ENCODE assay signal across 1 cellular context in the genomic region with DNA sequence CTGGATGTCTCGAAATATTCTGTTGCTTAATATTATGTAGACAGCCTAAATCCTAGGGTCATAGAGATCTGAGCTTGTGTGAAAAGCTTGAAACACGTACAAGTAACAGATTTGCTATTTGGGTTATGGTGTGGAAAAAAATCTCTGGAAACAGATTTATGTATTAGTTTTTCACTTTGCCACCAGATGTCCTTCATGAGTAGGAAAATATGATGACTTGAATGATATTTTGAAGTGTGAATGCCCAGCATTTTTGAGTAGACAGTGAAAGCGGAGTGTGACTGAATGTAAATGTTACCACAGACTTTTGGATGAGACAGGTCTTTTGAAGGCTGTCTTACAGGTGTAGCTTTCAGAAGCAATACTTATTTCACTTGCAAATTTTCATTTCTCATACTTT.
TF ChIP-seq lines count a peak whose summit lies in the region.

No MANE protein-coding gene starts in this region.

TF ChIP-seq in endothelial cell of umbilical vein, 7 proteins besides CTCF, POLR2A, EP300 and RAD21 (continued from another document):
- TF ChIP-seq MYC (IDR thresholded peaks at IDR 0.05; ENCODE audit: low read depth, low read length) (no peak), FOS (IDR thresholded peaks at IDR 0.05; ENCODE audit: borderline replicate concordance, insufficient read depth, low read length) (no peak), GATA2 (IDR thresholded peaks at IDR 0.05; ENCODE audit: insufficient read depth, insufficient read length, low read depth, low read length) (no peak), POLR2AphosphoS5 (IDR thresholded peaks at IDR 0.05; ENCODE audit: insufficient read depth, low read depth, low read length) (no peak), JUN (IDR thresholded peaks at IDR 0.05; ENCODE audit: borderline replicate concordance, insufficient read depth, insufficient read length, low read depth) (no peak)
- TF ChIP-seq, protein P1, sequence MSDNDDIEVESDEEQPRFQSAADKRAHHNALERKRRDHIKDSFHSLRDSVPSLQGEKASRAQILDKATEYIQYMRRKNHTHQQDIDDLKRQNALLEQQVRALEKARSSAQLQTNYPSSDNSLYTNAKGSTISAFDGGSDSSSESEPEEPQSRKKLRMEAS (IDR thresholded peaks at IDR 0.05; ENCODE audit: insufficient read depth, insufficient read length) = no peak
